In genomic region chr9:121895274-121895835, GRCh38 we compare ENCODE assay signal across 1 cellular context.
TF ChIP-seq lines count a peak whose summit lies in the region.

No MANE protein-coding gene starts in this region.

TF ChIP-seq in HepG2, 621 proteins besides CTCF, POLR2A, EP300 and RAD21 (continued from another document):
- no peak for TF ChIP-seq GLMP (CRISPR knock-in tag; IDR thresholded peaks at IDR 0.05; ENCODE audit: borderline replicate concordance)
- peak; percentile 19; the same call in 1 of the 2 replicates for TF ChIP-seq MNT (IDR thresholded peaks at IDR 0.05)
- no peak for TF ChIP-seq NR0B2 (CRISPR knock-in tag; IDR thresholded peaks at IDR 0.05)
- no peak for TF ChIP-seq SPEN (CRISPR knock-in tag; IDR thresholded peaks at IDR 0.05; ENCODE audit: low read depth)
- no peak for TF ChIP-seq ZBTB20 (CRISPR knock-in tag; IDR thresholded peaks at IDR 0.05; ENCODE audit: borderline replicate concordance, low read depth)
- TF ChIP-seq SNAPC5 (CRISPR knock-in tag; IDR thresholded peaks at IDR 0.05; ENCODE audit: borderline replicate concordance), result no peak
- TF ChIP-seq ZNF646 (CRISPR knock-in tag; IDR thresholded peaks at IDR 0.05), result peak; percentile 97; the same call in 1 of the 2 replicates
- TF ChIP-seq AKAP8 (CRISPR knock-in tag; IDR thresholded peaks at IDR 0.05), result no peak
- no peak for TF ChIP-seq ZBED4 (CRISPR knock-in tag; IDR thresholded peaks at IDR 0.05; ENCODE audit: borderline replicate concordance)
- no peak for TF ChIP-seq RBM39 (IDR thresholded peaks at IDR 0.05; ENCODE audit: low read depth, low read length, poor library complexity, severe bottlenecking)
- TF ChIP-seq ZNF572 (CRISPR knock-in tag; IDR thresholded peaks at IDR 0.05), result no peak
- TF ChIP-seq KLF16 (CRISPR knock-in tag; IDR thresholded peaks at IDR 0.05), result no peak
- no peak for TF ChIP-seq E2F2 (CRISPR knock-in tag; IDR thresholded peaks at IDR 0.05; ENCODE audit: borderline replicate concordance)
- TF ChIP-seq NR2C2 (CRISPR knock-in tag; IDR thresholded peaks at IDR 0.05; ENCODE audit: borderline replicate concordance), result no peak
- TF ChIP-seq ZNF720 (CRISPR knock-in tag; IDR thresholded peaks at IDR 0.05), result no peak
- TF ChIP-seq NR3C1 (CRISPR knock-in tag; IDR thresholded peaks at IDR 0.05), result no peak
- TF ChIP-seq HOXA7 (CRISPR knock-in tag; IDR thresholded peaks at IDR 0.05), result 0 out of 2 replicates have a peak, but pooled peaks have one; percentile 42
- TF ChIP-seq PRDM15 (CRISPR knock-in tag; IDR thresholded peaks at IDR 0.05), result no peak
